ENCODE assay signal across 10 cellular contexts in genomic region chr5:7805379-7805778, GRCh38. TPM values are rescaled to one million over a fixed set of nuclear protein-coding genes. Genes with fewer than 3 reads are reported as not detected.
DNase-seq lines count a peak whose midpoint lies in the region; ATAC-seq, FAIRE-seq and TF ChIP-seq lines count a peak whose summit lies in the region.
"Had no signal": no experiment of that assay in that cellular context is flagged by ENCODE, and none has a peak within 500 bp of the region (broad histone marks: within the 10 kb centered on the region; RNA-seq: fewer than 3 reads in every experiment).

No MANE protein-coding gene starts in this region.

- TF ChIP-seq CTCF in BJ (IDR thresholded peaks at IDR 0.05; ENCODE audit: insufficient read depth, low read depth, low read length) (peak; percentile 29; the same call in 1 of the 2 replicates), WI38 (IDR thresholded peaks at IDR 0.05; ENCODE audit: low read depth, low read length) (peak; percentile 20), keratinocyte (optimal IDR thresholded peaks at IDR 0.05 in 1 of 3, IDR thresholded peaks at IDR 0.05 in 1 of 3, conservative IDR thresholded peaks at IDR 0.05 in 1 of 3; ENCODE audit: extremely low read depth in 1 of 3, insufficient read depth in 2 of 3, low read length in 3 of 3) (peak; percentile 13 to 56 (median 45))

- CTCF ChIA-PET in BJ (lab: Yijun Ruan, JAX), result no interaction called here
- CTCF ChIA-PET in HEK293T (lab: Yijun Ruan, JAX), result no interaction called here

- POLR2A ChIA-PET in BJ (lab: Charles Lee) (no interaction called here), HEK293T (lab: Yijun Ruan, JAX) (no interaction called here)

- H2AFZ ChIP-seq in keratinocyte (ENCODE audit: control insufficient read depth, low read length), result no peak overlapping the region

- no peak for FAIRE-seq in keratinocyte (lab: Jason Lieb, UNC)

- no peak for ATAC-seq in GM21423 (IDR thresholded peaks at IDR 0.05; ENCODE audit: unreplicated experiment)
- no peak for ATAC-seq in GM18498 (IDR thresholded peaks at IDR 0.05; ENCODE audit: unreplicated experiment)

- H4K20me1 ChIP-seq in keratinocyte (ENCODE audit: control insufficient read depth, extremely low read depth, insufficient read depth, low read length), result no peaks in the 10 kb centered on the region

- H3K4me3 ChIP-seq in BJ (ENCODE audit: low read depth, low read length), result no peak overlapping the region
- H3K4me3 ChIP-seq in WI38 (ENCODE audit: low read depth, low read length), result no peak overlapping the region
- no peak overlapping the region for H3K4me3 ChIP-seq in keratinocyte (ENCODE audit: control insufficient read depth in 2 of 3, extremely low read depth in 1 of 3, insufficient read depth in 2 of 3, low read depth in 1 of 3, low read length in 3 of 3)

- H3K79me2 ChIP-seq in keratinocyte (ENCODE audit: control insufficient read depth, insufficient read depth, low read length), result no peaks in the 10 kb centered on the region

- dilution Hi-C loops in keratinocyte (cut with MboI; ENCODE audit: extremely low pct_ligation_motif_present, low sequenced_read_pairs), result no loop called here

- no peaks in the 10 kb centered on the region for H3K9me3 ChIP-seq in keratinocyte (ENCODE audit: control insufficient read depth, low read depth, low read length)

- no peak overlapping the region for H3K27ac ChIP-seq in keratinocyte (ENCODE audit: control insufficient read depth, insufficient read depth, low read length)

- no peaks in the 10 kb centered on the region for H3K36me3 ChIP-seq in BJ (ENCODE audit: control insufficient read depth, insufficient read depth, low read length)
- no peaks in the 10 kb centered on the region for H3K36me3 ChIP-seq in keratinocyte (ENCODE audit: control insufficient read depth in 2 of 2, extremely low read depth in 1 of 2, insufficient read depth in 2 of 2, low read length in 2 of 2)

- no peak for DNase-seq in BJ (ENCODE audit: low read depth)
- peak; percentile 14 for DNase-seq in HEK293T (ENCODE audit: extremely low spot score)
- no peak for DNase-seq in keratinocyte (ENCODE audit: low read depth, low spot score)
- DNase-seq in RKO (ENCODE audit: low spot score), result no peak
- DNase-seq in COLO668 (lab: John Stamatoyannopoulos, UW; ENCODE audit: unreplicated experiment), result no peak
- DNase-seq: NCI-H82; stimulated activated CD4-positive, alpha-beta T cell treated with anti-CD3 and anti-CD28 coated beads, Interleukin-2, amount 100 ng/mL, for 48 hours had no signal

- no peak overlapping the region for H3K9ac ChIP-seq in keratinocyte (ENCODE audit: control insufficient read depth, extremely low read depth, insufficient read depth, low read length)

- H3K27me3 ChIP-seq in BJ (ENCODE audit: control insufficient read depth, insufficient read depth, low read length), result no peaks in the 10 kb centered on the region
- H3K27me3 ChIP-seq in keratinocyte (ENCODE audit: control insufficient read depth, extremely low read depth, insufficient read depth, low read length), result no peaks in the 10 kb centered on the region

- no peak overlapping the region for H3K4me2 ChIP-seq in keratinocyte (ENCODE audit: control insufficient read depth, extremely low read depth, insufficient read depth, low read depth, low read length)

- H3K9me1 ChIP-seq in keratinocyte (ENCODE audit: control insufficient read depth, extremely low read depth, insufficient read depth, low read length), result no peaks in the 10 kb centered on the region

- no peaks in the 10 kb centered on the region for H3K4me1 ChIP-seq in keratinocyte (ENCODE audit: control insufficient read depth, extremely low read depth, insufficient read depth, low read length)

TF ChIP-seq in HEK293T, 16 proteins besides CTCF, POLR2A, EP300 and RAD21:
- TF ChIP-seq FOXA1 (IDR thresholded peaks at IDR 0.05) (no peak), ELF4 (IDR thresholded peaks at IDR 0.05) (no peak), BHLHE40 (IDR thresholded peaks at IDR 0.05; ENCODE audit: borderline replicate concordance) (no peak), TARDBP (IDR thresholded peaks at IDR 0.05) (no peak), FOXK2 (IDR thresholded peaks at IDR 0.05) (no peak), FOXM1 (IDR thresholded peaks at IDR 0.05; ENCODE audit: borderline replicate concordance) (no peak), CTBP1 (IDR thresholded peaks at IDR 0.05; ENCODE audit: borderline replicate concordance) (no peak), ZNF384 (IDR thresholded peaks at IDR 0.05) (no peak), L3MBTL2 (conservative IDR thresholded peaks at IDR 0.05) (no peak)

RNA-seq across cellular contexts. Expression of gene CFAP90, which starts 45.6 kb away (rescaled TPM):
- polyA plus RNA-seq in BJ (2011; rRNA removed) (0.10 TPM in 1 of 2 replicates, not detected in the other), keratinocyte (not detected in 3 replicates)
- polyA minus RNA-seq in BJ (2011; rRNA and poly(A)+ RNA removed), result not detected in 2 replicates
- polyA plus RNA-seq in keratinocyte (2011; ENCODE audit: low read depth), result not detected
- polyA plus RNA-seq in keratinocyte (2011; cell fraction: cytosol; rRNA removed), result not detected in 2 replicates
- not detected in 2 replicates for polyA plus RNA-seq in keratinocyte (2011; cell fraction: nucleus; rRNA removed)
- not detected in 2 replicates for polyA plus RNA-seq in keratinocyte (2012; ENCODE audit: low replicate concordance)
- polyA minus RNA-seq in keratinocyte, result not detected in 3 replicates
- polyA minus RNA-seq in keratinocyte (2011; cell fraction: cytosol; rRNA and poly(A)+ RNA removed), result not detected
- not detected in 2 replicates for polyA minus RNA-seq in keratinocyte (2011; cell fraction: nucleus; rRNA and poly(A)+ RNA removed)
